In the genomic region with DNA sequence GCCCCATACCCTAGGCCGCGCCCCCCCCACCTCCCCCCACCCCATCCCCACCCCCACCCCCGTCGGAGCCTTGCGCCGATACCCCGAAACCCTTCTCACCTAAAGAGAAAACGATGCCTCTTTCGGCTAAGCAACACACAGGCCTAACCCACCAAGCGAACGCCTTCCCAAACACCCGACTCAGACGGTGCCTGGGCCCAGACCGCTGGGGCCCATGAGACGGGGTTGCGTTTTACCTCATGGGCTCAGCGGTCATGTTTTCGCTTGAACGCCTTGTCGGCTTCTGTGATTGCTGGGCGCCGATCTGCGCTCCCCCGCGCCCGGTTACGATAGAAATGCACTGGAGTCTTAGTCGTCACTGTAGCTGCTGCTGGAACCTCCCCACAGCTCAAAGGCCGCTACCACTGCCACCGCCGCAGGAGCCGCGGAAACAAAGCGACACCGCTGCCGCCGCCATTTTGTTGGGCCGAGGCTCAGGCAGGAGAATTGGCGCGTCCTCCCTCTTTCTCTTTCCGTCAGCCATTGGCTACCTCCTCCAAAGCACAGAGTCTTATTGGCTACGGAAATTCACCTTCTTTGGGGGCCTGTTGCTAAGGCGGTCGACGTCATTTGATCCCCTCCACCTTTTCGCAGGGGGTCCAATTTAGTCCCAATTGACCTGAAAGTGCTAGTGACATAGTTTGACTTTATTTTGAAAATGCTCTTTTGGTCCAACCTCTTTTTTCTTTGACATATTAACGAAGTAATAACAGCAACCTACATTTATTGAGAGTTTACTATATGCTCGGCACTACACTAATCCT, we compare ENCODE assay signal across 8 cellular contexts. TPM values are rescaled to one million over a fixed set of nuclear protein-coding genes. Genes with fewer than 3 reads are reported as not detected.
DNase-seq lines count a peak whose midpoint lies in the region; ATAC-seq, FAIRE-seq and TF ChIP-seq lines count a peak whose summit lies in the region.

A gene with protein sequence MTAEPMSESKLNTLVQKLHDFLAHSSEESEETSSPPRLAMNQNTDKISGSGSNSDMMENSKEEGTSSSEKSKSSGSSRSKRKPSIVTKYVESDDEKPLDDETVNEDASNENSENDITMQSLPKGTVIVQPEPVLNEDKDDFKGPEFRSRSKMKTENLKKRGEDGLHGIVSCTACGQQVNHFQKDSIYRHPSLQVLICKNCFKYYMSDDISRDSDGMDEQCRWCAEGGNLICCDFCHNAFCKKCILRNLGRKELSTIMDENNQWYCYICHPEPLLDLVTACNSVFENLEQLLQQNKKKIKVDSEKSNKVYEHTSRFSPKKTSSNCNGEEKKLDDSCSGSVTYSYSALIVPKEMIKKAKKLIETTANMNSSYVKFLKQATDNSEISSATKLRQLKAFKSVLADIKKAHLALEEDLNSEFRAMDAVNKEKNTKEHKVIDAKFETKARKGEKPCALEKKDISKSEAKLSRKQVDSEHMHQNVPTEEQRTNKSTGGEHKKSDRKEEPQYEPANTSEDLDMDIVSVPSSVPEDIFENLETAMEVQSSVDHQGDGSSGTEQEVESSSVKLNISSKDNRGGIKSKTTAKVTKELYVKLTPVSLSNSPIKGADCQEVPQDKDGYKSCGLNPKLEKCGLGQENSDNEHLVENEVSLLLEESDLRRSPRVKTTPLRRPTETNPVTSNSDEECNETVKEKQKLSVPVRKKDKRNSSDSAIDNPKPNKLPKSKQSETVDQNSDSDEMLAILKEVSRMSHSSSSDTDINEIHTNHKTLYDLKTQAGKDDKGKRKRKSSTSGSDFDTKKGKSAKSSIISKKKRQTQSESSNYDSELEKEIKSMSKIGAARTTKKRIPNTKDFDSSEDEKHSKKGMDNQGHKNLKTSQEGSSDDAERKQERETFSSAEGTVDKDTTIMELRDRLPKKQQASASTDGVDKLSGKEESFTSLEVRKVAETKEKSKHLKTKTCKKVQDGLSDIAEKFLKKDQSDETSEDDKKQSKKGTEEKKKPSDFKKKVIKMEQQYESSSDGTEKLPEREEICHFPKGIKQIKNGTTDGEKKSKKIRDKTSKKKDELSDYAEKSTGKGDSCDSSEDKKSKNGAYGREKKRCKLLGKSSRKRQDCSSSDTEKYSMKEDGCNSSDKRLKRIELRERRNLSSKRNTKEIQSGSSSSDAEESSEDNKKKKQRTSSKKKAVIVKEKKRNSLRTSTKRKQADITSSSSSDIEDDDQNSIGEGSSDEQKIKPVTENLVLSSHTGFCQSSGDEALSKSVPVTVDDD (N-terminal part only) (minus strand): TSS at position 471 of the 803 bp plus-strand sequence. CDS start 215 bp downstream, at position 256.

- FAIRE-seq in A549 (lab: Jason Lieb, UNC) (peak; percentile 59), islet of Langerhans (lab: Jason Lieb, UNC) (peak; percentile 24)

- peak within 1 kb of the TSS; percentile 88 for H3K4me3 ChIP-seq in A549

- peaks cover 24% of the 10 kb centered on the region for H3K4me1 ChIP-seq in A549

- peak; percentile 81 for TF ChIP-seq POLR2A in A549 (IDR thresholded peaks at IDR 0.05; ENCODE audit: low read length)

- ATAC-seq in A549 (peak; percentile 97), GM18861 (IDR thresholded peaks at IDR 0.05; ENCODE audit: unreplicated experiment) (peak; percentile 88), HG03108 (IDR thresholded peaks at IDR 0.05; ENCODE audit: unreplicated experiment) (peak; percentile 93)

- POLR2A ChIA-PET in A549 (lab: Yijun Ruan, JAX), result no interaction called here

- WGBS in A549 (ENCODE audit: missing lambda C conversion rate), result 1% methylated on average over 14 of the region's 48 CpGs

- no peaks in the 10 kb centered on the region for H3K9me3 ChIP-seq in A549

- peak within 1 kb of the TSS; percentile 99 to 100 for H3K27ac ChIP-seq in A549

- no peak for TF ChIP-seq EP300 in A549 (IDR thresholded peaks at IDR 0.05)

- peak within 1 kb of the TSS; percentile 95 for H3K4me2 ChIP-seq in A549

- CTCF ChIA-PET in A549 (lab: Yijun Ruan, JAX), result no interaction called here

- TF ChIP-seq RAD21 in A549 (conservative IDR thresholded peaks at IDR 0.05 in 1 of 2, IDR thresholded peaks at IDR 0.05 in 1 of 2), result no peak

- DNase-seq in A549 (ENCODE audit: low read depth in 1 of 2, low spot score in 1 of 2), result peak; percentile 87
- peak; percentile 94 for DNase-seq in NCI-H2227 (lab: John Stamatoyannopoulos, UW; ENCODE audit: unreplicated experiment)
- peak; percentile 25 to 52 (median 46) for DNase-seq in activated CD4-positive, CD25-positive, alpha-beta regulatory T cell (lab: John Stamatoyannopoulos, UW)
- DNase-seq in central memory CD4-positive, alpha-beta T cell, result peak; percentile 81
- peak; percentile 53 for DNase-seq in stimulated activated CD4-positive, alpha-beta T cell treated with anti-CD3 and anti-CD28 coated beads, Interleukin-12 subunit alpha, Interleukin-12 subunit beta, amount 100 ng/mL, for 4 hours

- TF ChIP-seq CTCF in A549 (IDR thresholded peaks at IDR 0.05), result no peak

TF ChIP-seq in A549, 52 proteins besides CTCF, POLR2A, EP300 and RAD21 (continues in another document):
- TF ChIP-seq KDM1A (IDR thresholded peaks at IDR 0.05; ENCODE audit: low read depth) (no peak), CEBPB (IDR thresholded peaks at IDR 0.05) (no peak), FOSL2 (IDR thresholded peaks at IDR 0.05) (no peak), FOSL2 (CRISPR knock-in tag; IDR thresholded peaks at IDR 0.05) (no peak), SMC3 (IDR thresholded peaks at IDR 0.05) (no peak), CBX2 (IDR thresholded peaks at IDR 0.05; ENCODE audit: borderline replicate concordance, low read depth) (no peak), ESRRA (IDR thresholded peaks at IDR 0.05; ENCODE audit: borderline replicate concordance, low read length) (no peak), TP53 (CRISPR knock-in tag; IDR thresholded peaks at IDR 0.05) (no peak), NFE2L2 (conservative IDR thresholded peaks at IDR 0.05; ENCODE audit: low read length) (no peak), ZC3H11A (IDR thresholded peaks at IDR 0.05) (no peak), NPAS2 (CRISPR knock-in tag; IDR thresholded peaks at IDR 0.05; ENCODE audit: borderline replicate concordance) (no peak), EHF (CRISPR knock-in tag; IDR thresholded peaks at IDR 0.05) (no peak), NR3C1 (IDR thresholded peaks at IDR 0.05) (no peak), EHMT2 (IDR thresholded peaks at IDR 0.05; ENCODE audit: low read depth) (no peak), POLR2AphosphoS2 (conservative IDR thresholded peaks at IDR 0.05; ENCODE audit: low read length) (no peak), SREBF2 (IDR thresholded peaks at IDR 0.05) (no peak), PHF8 (IDR thresholded peaks at IDR 0.05; ENCODE audit: borderline replicate concordance, low read depth) (peak; percentile 90), HEYL (CRISPR knock-in tag; IDR thresholded peaks at IDR 0.05) (no peak), BHLHE40 (IDR thresholded peaks at IDR 0.05; ENCODE audit: low read depth, low read length) (no peak), CHD2 (IDR thresholded peaks at IDR 0.05; ENCODE audit: low read length, partially characterized antibody) (no peak), CHD4 (IDR thresholded peaks at IDR 0.05; ENCODE audit: borderline replicate concordance) (no peak), CBX8 (IDR thresholded peaks at IDR 0.05) (no peak), KDM5A (IDR thresholded peaks at IDR 0.05) (peak; percentile 41; the same call in 1 of the 2 replicates), JUN (IDR thresholded peaks at IDR 0.05) (peak; percentile 47 to 60; a peak in 3 of 5 replicates), MAFK (IDR thresholded peaks at IDR 0.05; ENCODE audit: partially characterized antibody) (no peak), RFX5 (IDR thresholded peaks at IDR 0.05) (peak; percentile 95)
- TF ChIP-seq, protein P1, sequence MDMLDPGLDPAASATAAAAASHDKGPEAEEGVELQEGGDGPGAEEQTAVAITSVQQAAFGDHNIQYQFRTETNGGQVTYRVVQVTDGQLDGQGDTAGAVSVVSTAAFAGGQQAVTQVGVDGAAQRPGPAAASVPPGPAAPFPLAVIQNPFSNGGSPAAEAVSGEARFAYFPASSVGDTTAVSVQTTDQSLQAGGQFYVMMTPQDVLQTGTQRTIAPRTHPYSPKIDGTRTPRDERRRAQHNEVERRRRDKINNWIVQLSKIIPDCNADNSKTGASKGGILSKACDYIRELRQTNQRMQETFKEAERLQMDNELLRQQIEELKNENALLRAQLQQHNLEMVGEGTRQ (IDR thresholded peaks at IDR 0.05), result no peak
- TF ChIP-seq, protein P2, sequence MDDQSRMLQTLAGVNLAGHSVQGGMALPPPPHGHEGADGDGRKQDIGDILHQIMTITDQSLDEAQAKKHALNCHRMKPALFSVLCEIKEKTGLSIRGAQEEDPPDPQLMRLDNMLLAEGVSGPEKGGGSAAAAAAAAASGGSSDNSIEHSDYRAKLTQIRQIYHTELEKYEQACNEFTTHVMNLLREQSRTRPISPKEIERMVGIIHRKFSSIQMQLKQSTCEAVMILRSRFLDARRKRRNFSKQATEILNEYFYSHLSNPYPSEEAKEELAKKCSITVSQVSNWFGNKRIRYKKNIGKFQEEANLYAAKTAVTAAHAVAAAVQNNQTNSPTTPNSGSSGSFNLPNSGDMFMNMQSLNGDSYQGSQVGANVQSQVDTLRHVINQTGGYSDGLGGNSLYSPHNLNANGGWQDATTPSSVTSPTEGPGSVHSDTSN (IDR thresholded peaks at IDR 0.05), result no peak
- TF ChIP-seq, protein P3, sequence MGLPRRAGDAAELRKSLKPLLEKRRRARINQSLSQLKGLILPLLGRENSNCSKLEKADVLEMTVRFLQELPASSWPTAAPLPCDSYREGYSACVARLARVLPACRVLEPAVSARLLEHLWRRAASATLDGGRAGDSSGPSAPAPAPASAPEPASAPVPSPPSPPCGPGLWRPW (IDR thresholded peaks at IDR 0.05), result no peak
- TF ChIP-seq, protein P4, sequence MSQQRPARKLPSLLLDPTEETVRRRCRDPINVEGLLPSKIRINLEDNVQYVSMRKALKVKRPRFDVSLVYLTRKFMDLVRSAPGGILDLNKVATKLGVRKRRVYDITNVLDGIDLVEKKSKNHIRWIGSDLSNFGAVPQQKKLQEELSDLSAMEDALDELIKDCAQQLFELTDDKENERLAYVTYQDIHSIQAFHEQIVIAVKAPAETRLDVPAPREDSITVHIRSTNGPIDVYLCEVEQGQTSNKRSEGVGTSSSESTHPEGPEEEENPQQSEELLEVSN (IDR thresholded peaks at IDR 0.05; ENCODE audit: borderline replicate concordance, low read depth), result no peak
- TF ChIP-seq, protein P5, sequence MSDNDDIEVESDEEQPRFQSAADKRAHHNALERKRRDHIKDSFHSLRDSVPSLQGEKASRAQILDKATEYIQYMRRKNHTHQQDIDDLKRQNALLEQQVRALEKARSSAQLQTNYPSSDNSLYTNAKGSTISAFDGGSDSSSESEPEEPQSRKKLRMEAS (IDR thresholded peaks at IDR 0.05), result peak; percentile 64

RNA-seq across cellular contexts. Expression of the gene that starts here (rescaled TPM):
- polyA plus RNA-seq in A549 (2011; rRNA removed) (81.8 and 97.1 TPM in 2 replicates), A549 (2017; fragmentation: RNase III; extraction: RNeasy Plus Mini Kit Qiagen cat#74134 plus additional on column Dnase treatment) (34.1 to 35.2 TPM (median 34.7 TPM) in 3 replicates)
- 13.1 and 14.1 TPM in 2 replicates for polyA plus RNA-seq in A549 (2012; cell fraction: cytosol; rRNA removed)
- polyA plus RNA-seq in A549 (2012; cell fraction: nucleus; rRNA removed), result 17.8 and 24.8 TPM in 2 replicates
- 57.5 and 85.2 TPM in 2 replicates for polyA minus RNA-seq in A549 (2011; rRNA and poly(A)+ RNA removed)

Comparison
In these comparisons a context has a peak if more than half of its experiments do, and no peak if none do; other contexts are left out.
1. Peak in every context shown above with its lines: DNase-seq, ATAC-seq, H3K4me3 ChIP-seq and H3K27ac ChIP-seq.